In the genomic region with DNA sequence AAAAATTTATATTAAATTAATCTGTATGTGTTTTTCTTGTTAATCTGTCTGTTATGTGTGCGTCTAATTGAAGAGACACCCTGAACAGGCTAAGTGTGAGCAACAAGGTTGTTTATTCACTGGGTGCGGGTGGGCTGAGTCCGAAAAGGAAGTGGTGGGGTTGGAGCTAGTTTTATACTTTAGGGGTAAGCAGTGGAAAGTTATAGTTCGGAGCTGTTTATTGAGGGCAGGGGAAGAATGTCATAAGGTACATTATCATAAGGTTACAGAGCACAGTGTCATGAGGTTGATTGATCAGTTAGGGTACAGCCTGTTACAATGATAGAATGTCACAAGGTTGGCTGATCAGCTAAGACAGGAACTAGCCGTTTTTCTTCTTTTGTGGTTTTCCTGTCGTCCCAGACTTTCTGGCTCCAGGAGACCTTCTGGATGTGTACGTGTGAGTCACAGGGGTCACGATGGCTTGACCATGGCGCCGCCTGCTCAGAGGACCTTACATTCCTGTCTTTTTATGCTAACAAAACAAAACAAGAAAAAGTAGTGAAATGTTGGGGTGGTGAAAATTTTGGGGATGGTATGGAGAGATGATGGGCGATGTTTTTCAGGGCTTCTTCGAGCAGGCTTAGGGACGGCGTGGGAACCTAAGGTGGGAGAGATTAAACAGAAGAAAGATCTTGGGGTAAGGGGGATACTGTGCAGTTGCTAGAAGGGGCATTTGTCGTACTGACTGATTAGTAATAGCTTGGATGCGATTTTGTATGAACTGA, we compare ENCODE assay signal across 1 cellular context.
TF ChIP-seq lines count a peak whose summit lies in the region.

No MANE protein-coding gene starts in this region.

TF ChIP-seq in endothelial cell of umbilical vein, 7 proteins besides CTCF, POLR2A, EP300 and RAD21:
- no peak for TF ChIP-seq MYC (IDR thresholded peaks at IDR 0.05; ENCODE audit: low read depth, low read length)
- no peak for TF ChIP-seq GATA2 (IDR thresholded peaks at IDR 0.05; ENCODE audit: insufficient read depth, insufficient read length, low read depth, low read length)
TF ChIP-seq in endothelial cell of umbilical vein: peak in this region for 0.
